Comparison of ENCODE assay signal across 40 cellular contexts in the genomic region with DNA sequence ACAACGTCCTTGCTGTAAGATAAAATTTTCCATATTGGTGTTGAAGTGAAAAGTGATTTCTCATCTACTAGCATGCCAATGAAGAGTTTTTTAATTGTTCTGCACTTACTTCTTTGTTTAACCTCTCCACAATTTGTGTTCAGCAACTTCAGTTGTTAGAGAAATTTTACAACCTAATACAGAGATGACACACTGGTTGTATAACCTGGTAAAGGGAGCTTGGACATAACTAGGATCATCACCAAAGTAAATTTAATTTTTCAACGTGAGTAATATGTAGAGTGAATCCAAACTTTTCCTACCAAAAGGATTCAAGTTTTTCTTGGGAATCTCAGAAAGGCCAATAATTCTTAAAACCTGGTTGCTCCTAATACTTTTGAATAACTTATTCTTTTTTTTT. TPM values are rescaled to one million over a fixed set of nuclear protein-coding genes. Genes with fewer than 3 reads are reported as not detected.
"Had no signal": no experiment of that assay in that cellular context is flagged by ENCODE, and none has a peak within 500 bp of the region (broad histone marks: within the 10 kb centered on the region; RNA-seq: fewer than 3 reads in every experiment).

No MANE protein-coding gene starts in this region.

- H3K4me3 Mint-ChIP-seq: activated naive CD4-positive, alpha-beta T cell treated with anti-CD3 and anti-CD28 coated beads for 36 hours; activated naive CD4-positive, alpha-beta T cell treated with anti-CD3 and anti-CD28 coated beads, Interleukin-2, amount 10 ng/mL, durations not matched to agents 7 days and 5 days; activated naive CD4-positive, alpha-beta T cell treated with anti-CD3 and anti-CD28 coated beads, Interleukin-2, amount 50 U/mL, for 24 hours; activated naive CD8-positive, alpha-beta T cell; activated naive CD8-positive, alpha-beta T cell treated with anti-CD3 and anti-CD28 coated beads for 36 hours; activated naive CD8-positive, alpha-beta T cell treated with anti-CD3 and anti-CD28 coated beads, Interleukin-2, amount 10 ng/mL, durations not matched to agents 7 days and 5 days; activated naive CD8-positive, alpha-beta T cell treated with anti-CD3 and anti-CD28 coated beads, Interleukin-2, amount 50 U/mL, for 24 hours; activated T-cell treated with anti-CD3 and anti-CD28 coated beads, Interleukin-2, amount 50 U/mL, for 24 hours; activated T-cell treated with anti-CD3 and anti-CD28 coated beads, Interleukin-2, amount 50 U/mL, for 4 hours; activated T-cell treated with anti-CD3 and anti-CD28 coated beads, Interleukin-2, amount 50 U/mL, for 72 hours; activated T-helper 1 cell treated with anti-CD3 and anti-CD28 coated beads, Interleukin-12 subunit alpha, Interleukin-12 subunit beta, Interleukin-2, Interleukin-4 antibody, amounts not matched to agents 30 ng/mL and 10 ng/mL and 1 ng/mL, durations not matched to agents 14 hours and 24 hours and 36 hours; activated T-helper 17 cell treated with anti-CD3 and anti-CD28 coated beads, Interleukin-2, amount 50 U/mL, for 72 hours; brain; central memory CD8-positive, alpha-beta T cell had no signal

- H3K27me3 ChIP-seq: adrenal gland, ascending aorta, body of pancreas, brain microvascular endothelial cell, breast epithelium, cardiac muscle cell had no signal

- H3K27me3 Mint-ChIP-seq: activated naive CD4-positive, alpha-beta T cell treated with anti-CD3 and anti-CD28 coated beads, Interleukin-2, amount 10 ng/mL, durations not matched to agents 7 days and 5 days; activated naive CD4-positive, alpha-beta T cell treated with anti-CD3 and anti-CD28 coated beads, Interleukin-2, amount 50 U/mL, for 24 hours; activated naive CD8-positive, alpha-beta T cell; activated naive CD8-positive, alpha-beta T cell treated with anti-CD3 and anti-CD28 coated beads for 36 hours; activated naive CD8-positive, alpha-beta T cell treated with anti-CD3 and anti-CD28 coated beads, Interleukin-2, amount 10 ng/mL, durations not matched to agents 7 days and 5 days; activated naive CD8-positive, alpha-beta T cell treated with anti-CD3 and anti-CD28 coated beads, Interleukin-2, amount 50 U/mL, for 24 hours; activated T-cell treated with anti-CD3 and anti-CD28 coated beads, Interleukin-2, amount 50 U/mL, for 24 hours; activated T-helper 17 cell treated with anti-CD3 and anti-CD28 coated beads, Interleukin-2, amount 50 U/mL, for 72 hours; central memory CD8-positive, alpha-beta T cell had no signal

- H3K4me3 ChIP-seq: adrenal gland, ascending aorta, body of pancreas, breast epithelium, cardiac muscle cell had no signal

- DNase-seq: activated effector memory CD4-positive, alpha-beta T cell treated with anti-CD3 and anti-CD28 coated beads, Interleukin-2, amount 50 U/mL, for 16 hours; activated effector memory CD4-positive, alpha-beta T cell treated with Interleukin-2 at 50 U/mL for 16 hours; activated gamma-delta T cell; activated gamma-delta T cell treated with Interleukin-2 at 50 U/mL for 16 hours; activated naive CD4-positive, alpha-beta T cell; activated naive CD4-positive, alpha-beta T cell treated with anti-CD3 and anti-CD28 coated beads for 36 hours; activated naive CD4-positive, alpha-beta T cell treated with anti-CD3 and anti-CD28 coated beads, Interleukin-2, amount 10 ng/mL, durations not matched to agents 7 days and 5 days; activated naive CD4-positive, alpha-beta T cell treated with anti-CD3 and anti-CD28 coated beads, Interleukin-2, amount 50 U/mL, for 16 hours; activated naive CD4-positive, alpha-beta T cell treated with Interleukin-2 at 50 U/mL for 16 hours; activated naive CD8-positive, alpha-beta T cell treated with anti-CD3 and anti-CD28 coated beads for 36 hours; activated naive CD8-positive, alpha-beta T cell treated with anti-CD3 and anti-CD28 coated beads, Interleukin-2, amount 10 ng/mL, durations not matched to agents 7 days and 5 days; activated naive CD8-positive, alpha-beta T cell treated with anti-CD3 and anti-CD28 coated beads, Interleukin-2, amount 50 U/mL, for 24 hours; activated T-cell treated with anti-CD3 and anti-CD28 coated beads, Interleukin-2, amount 50 U/mL, for 1 hour; activated T-cell treated with anti-CD3 and anti-CD28 coated beads, Interleukin-2, amount 50 U/mL, for 24 hours; activated T-cell treated with anti-CD3 and anti-CD28 coated beads, Interleukin-2, amount 50 U/mL, for 4 hours; activated T-cell treated with anti-CD3 and anti-CD28 coated beads, Interleukin-2, amount 50 U/mL, for 48 hours; activated T-cell treated with anti-CD3 and anti-CD28 coated beads, Interleukin-2, amount 50 U/mL, for 72 hours; adrenal gland; amniotic stem cell; amygdala; anterior cingulate cortex; aorta; body of pancreas; brain microvascular endothelial cell; caudate nucleus; central memory CD4-positive, alpha-beta T cell; cerebellar nuclear complex had no signal

- H3K9me3 ChIP-seq: adrenal gland, body of pancreas, breast epithelium had no signal

- ATAC-seq: activated naive CD4-positive, alpha-beta T cell treated with anti-CD3 and anti-CD28 coated beads, Interleukin-2, amount 50 U/mL, for 72 hours; activated naive CD8-positive, alpha-beta T cell treated with anti-CD3 and anti-CD28 coated beads, Interleukin-2, amount 50 U/mL, for 24 hours; activated T-cell treated with anti-CD3 and anti-CD28 coated beads, Interleukin-2, amount 50 U/mL, for 4 hours; activated T-cell treated with anti-CD3 and anti-CD28 coated beads, Interleukin-2, amount 50 U/mL, for 72 hours; activated T-helper 17 cell treated with anti-CD3 and anti-CD28 coated beads, Interleukin-2, amount 50 U/mL, for 72 hours; body of pancreas had no signal

- H3K27ac Mint-ChIP-seq: activated naive CD4-positive, alpha-beta T cell treated with anti-CD3 and anti-CD28 coated beads for 36 hours; activated naive CD4-positive, alpha-beta T cell treated with anti-CD3 and anti-CD28 coated beads, Interleukin-2, amount 10 ng/mL, durations not matched to agents 7 days and 5 days; activated naive CD4-positive, alpha-beta T cell treated with anti-CD3 and anti-CD28 coated beads, Interleukin-2, amount 50 U/mL, for 24 hours; activated naive CD4-positive, alpha-beta T cell treated with anti-CD3 and anti-CD28 coated beads, Interleukin-2, amount 50 U/mL, for 72 hours; activated naive CD8-positive, alpha-beta T cell treated with anti-CD3 and anti-CD28 coated beads for 36 hours; activated naive CD8-positive, alpha-beta T cell treated with anti-CD3 and anti-CD28 coated beads, Interleukin-2, amount 10 ng/mL, durations not matched to agents 7 days and 5 days; activated naive CD8-positive, alpha-beta T cell treated with anti-CD3 and anti-CD28 coated beads, Interleukin-2, amount 50 U/mL, for 24 hours; activated T-cell treated with anti-CD3 and anti-CD28 coated beads, Interleukin-2, amount 50 U/mL, for 24 hours; activated T-cell treated with anti-CD3 and anti-CD28 coated beads, Interleukin-2, amount 50 U/mL, for 72 hours; activated T-helper 1 cell treated with anti-CD3 and anti-CD28 coated beads, Interleukin-12 subunit alpha, Interleukin-12 subunit beta, Interleukin-2, Interleukin-4 antibody, amounts not matched to agents 30 ng/mL and 10 ng/mL and 1 ng/mL, durations not matched to agents 14 hours and 24 hours and 36 hours; activated T-helper 17 cell treated with anti-CD3 and anti-CD28 coated beads, Interleukin-2, amount 50 U/mL, for 72 hours; activated T-helper 2 cell treated with anti-CD3 and anti-CD28 coated beads, Interferon-gamma antibody, Interleukin-2, Interleukin-4, amounts not matched to agents 10 μg/mL and 5 μg/mL and 100 μg/mL, durations not matched to agents 14 hours and 24 hours and 36 hours; brain had no signal

- H3K4me1 ChIP-seq: adrenal gland, ascending aorta, body of pancreas, breast epithelium had no signal

- FAIRE-seq: bronchial epithelial cell had no signal

- H3K4me1 Mint-ChIP-seq: brain had no signal

- H3K27ac ChIP-seq: adrenal gland, ascending aorta, body of pancreas, brain microvascular endothelial cell, breast epithelium, cardiac muscle cell had no signal

- H3K36me3 ChIP-seq: adrenal gland, brain microvascular endothelial cell, breast epithelium, cardiac muscle cell had no signal

RNA-seq across cellular contexts. Expression of gene TAS2R43, which starts 13.4 kb away (rescaled TPM):
- total RNA-seq: ascending aorta had no signal
- polyA plus RNA-seq: adipose tissue, adrenal gland, aorta had no signal

RNA-seq across cellular contexts. Expression of gene TAS2R46, which starts 43.5 kb away (rescaled TPM):
- polyA plus RNA-seq: adipose tissue, aorta had no signal
